ENCODE assay signal across 9 cellular contexts in the genomic region with DNA sequence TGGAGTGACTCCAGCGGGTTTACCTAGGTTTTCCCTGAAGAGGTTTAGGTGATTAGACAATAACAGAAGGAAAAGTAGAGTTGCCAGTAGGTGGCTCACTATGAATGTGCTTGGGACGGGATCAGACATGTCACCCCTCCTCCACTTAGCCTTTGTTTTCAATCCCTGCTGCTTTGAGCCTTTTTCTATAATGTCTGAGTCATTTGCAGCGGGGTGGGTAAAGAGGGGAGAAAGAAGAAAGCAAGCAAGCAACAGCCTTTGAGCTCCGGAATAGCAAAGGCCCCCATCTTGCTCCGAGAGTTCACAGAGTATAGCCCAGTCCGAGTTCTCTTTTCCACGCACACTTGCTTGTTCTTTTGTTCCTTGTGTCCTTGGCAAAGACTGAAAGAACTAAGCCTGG.
A peak's percentile ranks its signal among the peaks of the same experiment; 100 is the strongest.
DNase-seq lines count a peak whose midpoint lies in the region; ATAC-seq and TF ChIP-seq lines count a peak whose summit lies in the region.
"Had no signal": no experiment of that assay in that cellular context is flagged by ENCODE, and none has a peak within 500 bp of the region (broad histone marks: within the 10 kb centered on the region; RNA-seq: fewer than 3 reads in every experiment).

No MANE protein-coding gene starts in this region.

- no peaks in the 10 kb centered on the region for H3K9me3 ChIP-seq in left ventricle myocardium inferior (replicated peaks)

- H3K27me3 ChIP-seq in left ventricle myocardium inferior (ENCODE audit: low read depth) = no peaks in the 10 kb centered on the region

- H3K27ac ChIP-seq in left ventricle myocardium inferior (replicated peaks) = peak overlapping the region; percentile 71
- H3K27ac ChIP-seq: HL-60 had no signal

- H3K4me1 ChIP-seq in left ventricle myocardium inferior = peaks cover 6% of the 10 kb centered on the region

- no peak for ATAC-seq in GM21723 (IDR thresholded peaks at IDR 0.05; ENCODE audit: unreplicated experiment)
- no peak for ATAC-seq in stimulated activated naive CD8-positive, alpha-beta T cell treated with anti-CD3 and anti-CD28 coated beads, Interleukin-15, Interleukin-2, amounts not matched to agents 100 U/mL and 50 U/mL, for 24 hours

- no peaks in the 10 kb centered on the region for H3K36me3 ChIP-seq in left ventricle myocardium inferior

- intact Hi-C loops in left ventricle myocardium inferior (cut with micrococcal nuclease) = loop anchor here (10.0 kb wide), 1 partner anchor 1108 kb away; no protein-coding TSS in a partner anchor

- peak; percentile 47 for DNase-seq in DMS153 treated with DMSO at 0.1 percent for 48 hours (lab: John Stamatoyannopoulos, UW; ENCODE audit: unreplicated experiment)
- DNase-seq in NCI-H1436 (lab: John Stamatoyannopoulos, UW) = peak; percentile 49
- DNase-seq in amniotic epithelial cell (ENCODE audit: low read depth) = peak; percentile 14
- no peak for DNase-seq in left ventricle myocardium inferior
- peak; percentile 98 for DNase-seq in putamen (ENCODE audit: low spot score)
- no peak for DNase-seq in stimulated activated naive CD8-positive, alpha-beta T cell treated with anti-CD3 and anti-CD28 coated beads, Interleukin-15, Interleukin-2, amounts not matched to agents 100 U/mL and 50 U/mL, for 24 hours
- no peak for DNase-seq in RKO (ENCODE audit: low spot score)

- peak overlapping the region; percentile 54 for H3K4me3 ChIP-seq in left ventricle myocardium inferior

- TF ChIP-seq CTCF in left ventricle myocardium inferior (IDR thresholded peaks at IDR 0.05; ENCODE audit: borderline replicate concordance) = peak; percentile 69

Comparison
In these comparisons a context has a peak if more than half of its experiments do, and no peak if none do; other contexts are left out.
1. DNase-seq: peak in DMS153 treated with DMSO at 0.1 percent for 48 hours (single experiment), NCI-H1436 (single experiment), amniotic epithelial cell (single experiment) and putamen (single experiment); none in left ventricle myocardium inferior (single experiment), stimulated activated naive CD8-positive, alpha-beta T cell treated with anti-CD3 and anti-CD28 coated beads, Interleukin-15, Interleukin-2, amounts not matched to agents 100 U/mL and 50 U/mL, for 24 hours (single experiment) and RKO (single experiment).